1 cellular context compared by ENCODE assay signal in the genomic region with DNA sequence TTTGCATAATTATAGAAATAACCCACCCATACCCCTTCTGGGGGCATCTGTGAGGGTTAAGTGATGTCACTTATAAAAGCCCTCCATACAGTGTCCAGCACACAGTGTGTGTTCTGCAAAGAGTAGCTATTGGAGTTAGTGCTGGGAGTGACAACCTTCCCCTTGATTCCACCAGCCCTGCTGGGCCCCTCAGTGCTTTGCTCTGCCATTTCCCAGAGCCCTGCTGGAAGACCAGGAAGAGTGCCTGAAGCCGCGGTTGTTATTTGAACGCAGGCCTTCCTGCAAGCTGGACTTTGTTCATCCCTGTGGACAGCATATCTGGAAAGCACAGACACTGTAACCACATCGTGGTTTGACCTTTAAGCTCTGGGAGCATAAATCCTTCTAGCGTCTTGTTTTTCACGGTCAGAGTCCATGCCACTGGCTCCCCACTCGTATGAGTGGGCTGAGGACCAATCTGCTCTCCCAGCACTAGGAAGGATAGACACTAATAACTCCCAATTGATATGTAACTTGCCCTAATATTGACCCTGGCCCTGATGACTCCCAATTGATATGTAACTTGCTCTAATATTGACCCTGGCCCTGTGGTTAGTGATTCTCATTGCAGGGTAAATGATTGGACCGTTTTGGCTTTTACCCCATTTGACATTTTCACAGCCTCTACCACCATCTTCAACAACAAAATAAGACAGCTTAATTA.
TF ChIP-seq lines count a peak whose summit lies in the region.

No MANE protein-coding gene starts in this region.

TF ChIP-seq in HepG2, 621 proteins besides CTCF, POLR2A, EP300 and RAD21 (continued from another document and continues in another):
- TF ChIP-seq, protein P1, sequence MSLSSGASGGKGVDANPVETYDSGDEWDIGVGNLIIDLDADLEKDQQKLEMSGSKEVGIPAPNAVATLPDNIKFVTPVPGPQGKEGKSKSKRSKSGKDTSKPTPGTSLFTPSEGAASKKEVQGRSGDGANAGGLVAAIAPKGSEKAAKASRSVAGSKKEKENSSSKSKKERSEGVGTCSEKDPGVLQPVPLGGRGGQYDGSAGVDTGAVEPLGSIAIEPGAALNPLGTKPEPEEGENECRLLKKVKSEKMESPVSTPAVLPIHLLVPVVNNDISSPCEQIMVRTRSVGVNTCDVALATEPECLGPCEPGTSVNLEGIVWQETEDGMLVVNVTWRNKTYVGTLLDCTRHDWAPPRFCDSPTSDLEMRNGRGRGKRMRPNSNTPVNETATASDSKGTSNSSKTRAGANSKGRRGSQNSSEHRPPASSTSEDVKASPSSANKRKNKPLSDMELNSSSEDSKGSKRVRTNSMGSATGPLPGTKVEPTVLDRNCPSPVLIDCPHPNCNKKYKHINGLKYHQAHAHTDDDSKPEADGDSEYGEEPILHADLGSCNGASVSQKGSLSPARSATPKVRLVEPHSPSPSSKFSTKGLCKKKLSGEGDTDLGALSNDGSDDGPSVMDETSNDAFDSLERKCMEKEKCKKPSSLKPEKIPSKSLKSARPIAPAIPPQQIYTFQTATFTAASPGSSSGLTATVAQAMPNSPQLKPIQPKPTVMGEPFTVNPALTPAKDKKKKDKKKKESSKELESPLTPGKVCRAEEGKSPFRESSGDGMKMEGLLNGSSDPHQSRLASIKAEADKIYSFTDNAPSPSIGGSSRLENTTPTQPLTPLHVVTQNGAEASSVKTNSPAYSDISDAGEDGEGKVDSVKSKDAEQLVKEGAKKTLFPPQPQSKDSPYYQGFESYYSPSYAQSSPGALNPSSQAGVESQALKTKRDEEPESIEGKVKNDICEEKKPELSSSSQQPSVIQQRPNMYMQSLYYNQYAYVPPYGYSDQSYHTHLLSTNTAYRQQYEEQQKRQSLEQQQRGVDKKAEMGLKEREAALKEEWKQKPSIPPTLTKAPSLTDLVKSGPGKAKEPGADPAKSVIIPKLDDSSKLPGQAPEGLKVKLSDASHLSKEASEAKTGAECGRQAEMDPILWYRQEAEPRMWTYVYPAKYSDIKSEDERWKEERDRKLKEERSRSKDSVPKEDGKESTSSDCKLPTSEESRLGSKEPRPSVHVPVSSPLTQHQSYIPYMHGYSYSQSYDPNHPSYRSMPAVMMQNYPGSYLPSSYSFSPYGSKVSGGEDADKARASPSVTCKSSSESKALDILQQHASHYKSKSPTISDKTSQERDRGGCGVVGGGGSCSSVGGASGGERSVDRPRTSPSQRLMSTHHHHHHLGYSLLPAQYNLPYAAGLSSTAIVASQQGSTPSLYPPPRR (CRISPR knock-in tag; IDR thresholded peaks at IDR 0.05; ENCODE audit: borderline replicate concordance): peak; percentile 75; the same call in 1 of the 2 replicates
- TF ChIP-seq ZNF160 (CRISPR knock-in tag; IDR thresholded peaks at IDR 0.05): peak; percentile 95
- TF ChIP-seq, protein P2, sequence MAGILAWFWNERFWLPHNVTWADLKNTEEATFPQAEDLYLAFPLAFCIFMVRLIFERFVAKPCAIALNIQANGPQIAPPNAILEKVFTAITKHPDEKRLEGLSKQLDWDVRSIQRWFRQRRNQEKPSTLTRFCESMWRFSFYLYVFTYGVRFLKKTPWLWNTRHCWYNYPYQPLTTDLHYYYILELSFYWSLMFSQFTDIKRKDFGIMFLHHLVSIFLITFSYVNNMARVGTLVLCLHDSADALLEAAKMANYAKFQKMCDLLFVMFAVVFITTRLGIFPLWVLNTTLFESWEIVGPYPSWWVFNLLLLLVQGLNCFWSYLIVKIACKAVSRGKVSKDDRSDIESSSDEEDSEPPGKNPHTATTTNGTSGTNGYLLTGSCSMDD (CRISPR knock-in tag; IDR thresholded peaks at IDR 0.05): no peak
- TF ChIP-seq KLF12 (CRISPR knock-in tag; IDR thresholded peaks at IDR 0.05; ENCODE audit: borderline replicate concordance): no peak
- TF ChIP-seq SOX6 (IDR thresholded peaks at IDR 0.05): no peak
- TF ChIP-seq SOX6 (CRISPR knock-in tag; IDR thresholded peaks at IDR 0.05): peak; percentile 84
- no peak for TF ChIP-seq ZNF496 (CRISPR knock-in tag; IDR thresholded peaks at IDR 0.05; ENCODE audit: insufficient replicate concordance)
- no peak for TF ChIP-seq SMAD9 (CRISPR knock-in tag; IDR thresholded peaks at IDR 0.05)
- TF ChIP-seq, protein P3, sequence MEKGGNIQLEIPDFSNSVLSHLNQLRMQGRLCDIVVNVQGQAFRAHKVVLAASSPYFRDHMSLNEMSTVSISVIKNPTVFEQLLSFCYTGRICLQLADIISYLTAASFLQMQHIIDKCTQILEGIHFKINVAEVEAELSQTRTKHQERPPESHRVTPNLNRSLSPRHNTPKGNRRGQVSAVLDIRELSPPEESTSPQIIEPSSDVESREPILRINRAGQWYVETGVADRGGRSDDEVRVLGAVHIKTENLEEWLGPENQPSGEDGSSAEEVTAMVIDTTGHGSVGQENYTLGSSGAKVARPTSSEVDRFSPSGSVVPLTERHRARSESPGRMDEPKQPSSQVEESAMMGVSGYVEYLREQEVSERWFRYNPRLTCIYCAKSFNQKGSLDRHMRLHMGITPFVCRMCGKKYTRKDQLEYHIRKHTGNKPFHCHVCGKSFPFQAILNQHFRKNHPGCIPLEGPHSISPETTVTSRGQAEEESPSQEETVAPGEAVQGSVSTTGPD (CRISPR knock-in tag; IDR thresholded peaks at IDR 0.05): no peak
- no peak for TF ChIP-seq POLR2AphosphoS5 (IDR thresholded peaks at IDR 0.05; ENCODE audit: low read depth, low read length)
- no peak for TF ChIP-seq ZNF83 (CRISPR knock-in tag; IDR thresholded peaks at IDR 0.05; ENCODE audit: borderline replicate concordance)
- no peak for TF ChIP-seq KDM5A (IDR thresholded peaks at IDR 0.05; ENCODE audit: borderline replicate concordance, low read length)
- peak; percentile 56; the same call in 1 of the 2 replicates for TF ChIP-seq ZSCAN20 (CRISPR knock-in tag; IDR thresholded peaks at IDR 0.05; ENCODE audit: borderline replicate concordance)
- TF ChIP-seq RCOR2 (CRISPR knock-in tag; IDR thresholded peaks at IDR 0.05): peak; percentile 88
- peak; percentile 84; the same call in 1 of the 2 replicates for TF ChIP-seq CBX5 (CRISPR knock-in tag; IDR thresholded peaks at IDR 0.05; ENCODE audit: borderline replicate concordance)
- no peak for TF ChIP-seq ZNF777 (CRISPR knock-in tag; IDR thresholded peaks at IDR 0.05)
- no peak; the same call in 1 of the 2 replicates for TF ChIP-seq ETV6 (CRISPR knock-in tag; conservative IDR thresholded peaks at IDR 0.05)
- TF ChIP-seq ZNF20 (CRISPR knock-in tag; IDR thresholded peaks at IDR 0.05): no peak
- TF ChIP-seq, protein P4, sequence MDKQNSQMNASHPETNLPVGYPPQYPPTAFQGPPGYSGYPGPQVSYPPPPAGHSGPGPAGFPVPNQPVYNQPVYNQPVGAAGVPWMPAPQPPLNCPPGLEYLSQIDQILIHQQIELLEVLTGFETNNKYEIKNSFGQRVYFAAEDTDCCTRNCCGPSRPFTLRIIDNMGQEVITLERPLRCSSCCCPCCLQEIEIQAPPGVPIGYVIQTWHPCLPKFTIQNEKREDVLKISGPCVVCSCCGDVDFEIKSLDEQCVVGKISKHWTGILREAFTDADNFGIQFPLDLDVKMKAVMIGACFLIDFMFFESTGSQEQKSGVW (CRISPR knock-in tag; IDR thresholded peaks at IDR 0.05; ENCODE audit: borderline replicate concordance): no peak
- TF ChIP-seq, protein P5, sequence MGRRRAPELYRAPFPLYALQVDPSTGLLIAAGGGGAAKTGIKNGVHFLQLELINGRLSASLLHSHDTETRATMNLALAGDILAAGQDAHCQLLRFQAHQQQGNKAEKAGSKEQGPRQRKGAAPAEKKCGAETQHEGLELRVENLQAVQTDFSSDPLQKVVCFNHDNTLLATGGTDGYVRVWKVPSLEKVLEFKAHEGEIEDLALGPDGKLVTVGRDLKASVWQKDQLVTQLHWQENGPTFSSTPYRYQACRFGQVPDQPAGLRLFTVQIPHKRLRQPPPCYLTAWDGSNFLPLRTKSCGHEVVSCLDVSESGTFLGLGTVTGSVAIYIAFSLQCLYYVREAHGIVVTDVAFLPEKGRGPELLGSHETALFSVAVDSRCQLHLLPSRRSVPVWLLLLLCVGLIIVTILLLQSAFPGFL (CRISPR knock-in tag; IDR thresholded peaks at IDR 0.05): no peak
- no peak for TF ChIP-seq GFI1 (CRISPR knock-in tag; IDR thresholded peaks at IDR 0.05; ENCODE audit: borderline replicate concordance)
- TF ChIP-seq, protein P6, sequence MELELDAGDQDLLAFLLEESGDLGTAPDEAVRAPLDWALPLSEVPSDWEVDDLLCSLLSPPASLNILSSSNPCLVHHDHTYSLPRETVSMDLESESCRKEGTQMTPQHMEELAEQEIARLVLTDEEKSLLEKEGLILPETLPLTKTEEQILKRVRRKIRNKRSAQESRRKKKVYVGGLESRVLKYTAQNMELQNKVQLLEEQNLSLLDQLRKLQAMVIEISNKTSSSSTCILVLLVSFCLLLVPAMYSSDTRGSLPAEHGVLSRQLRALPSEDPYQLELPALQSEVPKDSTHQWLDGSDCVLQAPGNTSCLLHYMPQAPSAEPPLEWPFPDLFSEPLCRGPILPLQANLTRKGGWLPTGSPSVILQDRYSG (CRISPR knock-in tag; IDR thresholded peaks at IDR 0.05): no peak
- TF ChIP-seq, protein P7, sequence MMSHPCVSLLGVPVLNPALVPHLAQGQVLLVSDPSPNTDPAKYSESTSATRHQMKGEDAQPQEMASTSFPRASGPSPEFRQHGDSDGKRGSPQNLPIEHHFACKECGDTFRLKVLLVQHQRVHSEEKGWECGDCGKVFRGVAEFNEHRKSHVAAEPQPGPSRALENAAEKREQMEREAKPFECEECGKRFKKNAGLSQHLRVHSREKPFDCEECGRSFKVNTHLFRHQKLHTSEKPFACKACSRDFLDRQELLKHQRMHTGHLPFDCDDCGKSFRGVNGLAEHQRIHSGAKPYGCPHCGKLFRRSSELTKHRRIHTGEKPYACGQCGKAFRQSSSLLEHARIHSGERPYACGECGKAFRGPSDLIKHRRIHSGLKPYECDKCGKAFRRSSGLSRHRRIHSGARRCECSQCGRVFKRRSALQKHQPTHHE (CRISPR knock-in tag; IDR thresholded peaks at IDR 0.05; ENCODE audit: borderline replicate concordance): no peak
- 0 out of 2 replicates have a peak, but pooled peaks have one; percentile 46 for TF ChIP-seq TMF1 (CRISPR knock-in tag; IDR thresholded peaks at IDR 0.05; ENCODE audit: low read depth)
- TF ChIP-seq FOXC1 (CRISPR knock-in tag; IDR thresholded peaks at IDR 0.05; ENCODE audit: borderline replicate concordance): no peak; the same call in none of the 2 replicates
- peak; percentile 96 for TF ChIP-seq SATB2 (CRISPR knock-in tag; IDR thresholded peaks at IDR 0.05)
- TF ChIP-seq DNMT3B (CRISPR knock-in tag; conservative IDR thresholded peaks at IDR 0.05): no peak
- TF ChIP-seq ZKSCAN5 (CRISPR knock-in tag; IDR thresholded peaks at IDR 0.05): no peak
- peak; percentile 87 for TF ChIP-seq TBL1XR1 (IDR thresholded peaks at IDR 0.05; ENCODE audit: borderline replicate concordance, low read length, partially characterized antibody)
- peak; percentile 82 for TF ChIP-seq ZFP36L1 (CRISPR knock-in tag; IDR thresholded peaks at IDR 0.05)
- TF ChIP-seq, protein P8, sequence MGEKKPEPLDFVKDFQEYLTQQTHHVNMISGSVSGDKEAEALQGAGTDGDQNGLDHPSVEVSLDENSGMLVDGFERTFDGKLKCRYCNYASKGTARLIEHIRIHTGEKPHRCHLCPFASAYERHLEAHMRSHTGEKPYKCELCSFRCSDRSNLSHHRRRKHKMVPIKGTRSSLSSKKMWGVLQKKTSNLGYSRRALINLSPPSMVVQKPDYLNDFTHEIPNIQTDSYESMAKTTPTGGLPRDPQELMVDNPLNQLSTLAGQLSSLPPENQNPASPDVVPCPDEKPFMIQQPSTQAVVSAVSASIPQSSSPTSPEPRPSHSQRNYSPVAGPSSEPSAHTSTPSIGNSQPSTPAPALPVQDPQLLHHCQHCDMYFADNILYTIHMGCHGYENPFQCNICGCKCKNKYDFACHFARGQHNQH (CRISPR knock-in tag; IDR thresholded peaks at IDR 0.05): peak; percentile 96
- TF ChIP-seq MTA3 (CRISPR knock-in tag; IDR thresholded peaks at IDR 0.05): no peak
- TF ChIP-seq ERF (CRISPR knock-in tag; IDR thresholded peaks at IDR 0.05): peak; percentile 92
- TF ChIP-seq, protein P9, sequence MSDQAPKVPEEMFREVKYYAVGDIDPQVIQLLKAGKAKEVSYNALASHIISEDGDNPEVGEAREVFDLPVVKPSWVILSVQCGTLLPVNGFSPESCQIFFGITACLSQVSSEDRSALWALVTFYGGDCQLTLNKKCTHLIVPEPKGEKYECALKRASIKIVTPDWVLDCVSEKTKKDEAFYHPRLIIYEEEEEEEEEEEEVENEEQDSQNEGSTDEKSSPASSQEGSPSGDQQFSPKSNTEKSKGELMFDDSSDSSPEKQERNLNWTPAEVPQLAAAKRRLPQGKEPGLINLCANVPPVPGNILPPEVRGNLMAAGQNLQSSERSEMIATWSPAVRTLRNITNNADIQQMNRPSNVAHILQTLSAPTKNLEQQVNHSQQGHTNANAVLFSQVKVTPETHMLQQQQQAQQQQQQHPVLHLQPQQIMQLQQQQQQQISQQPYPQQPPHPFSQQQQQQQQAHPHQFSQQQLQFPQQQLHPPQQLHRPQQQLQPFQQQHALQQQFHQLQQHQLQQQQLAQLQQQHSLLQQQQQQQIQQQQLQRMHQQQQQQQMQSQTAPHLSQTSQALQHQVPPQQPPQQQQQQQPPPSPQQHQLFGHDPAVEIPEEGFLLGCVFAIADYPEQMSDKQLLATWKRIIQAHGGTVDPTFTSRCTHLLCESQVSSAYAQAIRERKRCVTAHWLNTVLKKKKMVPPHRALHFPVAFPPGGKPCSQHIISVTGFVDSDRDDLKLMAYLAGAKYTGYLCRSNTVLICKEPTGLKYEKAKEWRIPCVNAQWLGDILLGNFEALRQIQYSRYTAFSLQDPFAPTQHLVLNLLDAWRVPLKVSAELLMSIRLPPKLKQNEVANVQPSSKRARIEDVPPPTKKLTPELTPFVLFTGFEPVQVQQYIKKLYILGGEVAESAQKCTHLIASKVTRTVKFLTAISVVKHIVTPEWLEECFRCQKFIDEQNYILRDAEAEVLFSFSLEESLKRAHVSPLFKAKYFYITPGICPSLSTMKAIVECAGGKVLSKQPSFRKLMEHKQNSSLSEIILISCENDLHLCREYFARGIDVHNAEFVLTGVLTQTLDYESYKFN (CRISPR knock-in tag; conservative IDR thresholded peaks at IDR 0.05): peak; percentile 98
- TF ChIP-seq, protein P10, sequence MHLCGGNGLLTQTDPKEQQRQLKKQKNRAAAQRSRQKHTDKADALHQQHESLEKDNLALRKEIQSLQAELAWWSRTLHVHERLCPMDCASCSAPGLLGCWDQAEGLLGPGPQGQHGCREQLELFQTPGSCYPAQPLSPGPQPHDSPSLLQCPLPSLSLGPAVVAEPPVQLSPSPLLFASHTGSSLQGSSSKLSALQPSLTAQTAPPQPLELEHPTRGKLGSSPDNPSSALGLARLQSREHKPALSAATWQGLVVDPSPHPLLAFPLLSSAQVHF (CRISPR knock-in tag; IDR thresholded peaks at IDR 0.05): no peak
- no peak for TF ChIP-seq NKX3-1 (CRISPR knock-in tag; IDR thresholded peaks at IDR 0.05)
- TF ChIP-seq, protein P11, sequence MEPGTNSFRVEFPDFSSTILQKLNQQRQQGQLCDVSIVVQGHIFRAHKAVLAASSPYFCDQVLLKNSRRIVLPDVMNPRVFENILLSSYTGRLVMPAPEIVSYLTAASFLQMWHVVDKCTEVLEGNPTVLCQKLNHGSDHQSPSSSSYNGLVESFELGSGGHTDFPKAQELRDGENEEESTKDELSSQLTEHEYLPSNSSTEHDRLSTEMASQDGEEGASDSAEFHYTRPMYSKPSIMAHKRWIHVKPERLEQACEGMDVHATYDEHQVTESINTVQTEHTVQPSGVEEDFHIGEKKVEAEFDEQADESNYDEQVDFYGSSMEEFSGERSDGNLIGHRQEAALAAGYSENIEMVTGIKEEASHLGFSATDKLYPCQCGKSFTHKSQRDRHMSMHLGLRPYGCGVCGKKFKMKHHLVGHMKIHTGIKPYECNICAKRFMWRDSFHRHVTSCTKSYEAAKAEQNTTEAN (CRISPR knock-in tag; conservative IDR thresholded peaks at IDR 0.05): peak; percentile 85
- no peak for TF ChIP-seq CENPX (CRISPR knock-in tag; IDR thresholded peaks at IDR 0.05)
- TF ChIP-seq BCL6 (CRISPR knock-in tag; IDR thresholded peaks at IDR 0.05): peak; percentile 98
- TF ChIP-seq ZNF562 (CRISPR knock-in tag; IDR thresholded peaks at IDR 0.05; ENCODE audit: borderline replicate concordance): no peak
